ENCODE assay signal across 8 cellular contexts in the genomic region with DNA sequence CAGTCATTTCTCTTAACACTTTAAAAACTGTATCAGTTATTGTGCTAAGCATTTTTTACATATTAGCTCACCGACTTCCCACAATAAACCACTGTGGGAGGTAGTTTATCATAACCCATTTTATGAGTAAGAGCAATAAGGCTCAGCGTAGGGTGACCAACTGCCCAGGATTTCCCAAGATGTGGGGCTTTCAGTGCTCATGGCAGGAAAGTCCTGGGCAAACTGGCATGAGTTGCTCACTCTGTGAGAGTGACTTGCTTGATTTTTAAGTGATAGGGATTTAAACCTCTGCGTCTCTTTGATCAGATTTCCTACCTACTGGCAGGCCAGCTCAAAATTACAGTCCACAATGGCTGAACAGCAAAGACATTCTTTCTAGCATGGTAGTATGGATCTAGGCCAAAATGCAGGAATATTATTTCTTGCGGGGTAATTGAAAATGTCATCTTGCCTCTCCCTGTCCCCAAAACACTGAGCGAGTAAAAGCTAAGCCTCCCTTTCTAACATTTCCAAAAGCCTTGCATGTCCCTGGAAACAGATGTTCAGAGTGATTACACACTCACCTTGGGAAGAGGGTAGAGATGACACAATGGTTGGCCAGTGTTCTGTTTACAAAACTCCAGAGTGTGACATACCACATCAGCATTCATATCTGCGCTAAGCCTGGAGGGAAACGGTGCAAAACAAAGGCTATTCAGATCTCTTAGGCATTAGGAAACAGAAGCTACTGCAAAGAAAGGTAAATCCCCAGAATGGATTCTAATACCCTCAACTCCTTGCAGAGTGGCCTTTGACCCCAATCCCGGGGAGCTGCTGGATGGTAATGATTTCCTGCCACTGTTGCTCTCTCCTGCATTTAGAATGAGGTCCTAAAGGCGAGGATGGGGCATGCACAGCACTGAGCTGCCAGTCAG.
A peak's percentile ranks its signal among the peaks of the same experiment; 100 is the strongest.
DNase-seq lines count a peak whose midpoint lies in the region; ATAC-seq and TF ChIP-seq lines count a peak whose summit lies in the region.

No MANE protein-coding gene starts in this region.

- TF ChIP-seq CTCF in endothelial cell (IDR thresholded peaks at IDR 0.05; ENCODE audit: unreplicated experiment): no peak

- peaks cover 62% of the 10 kb centered on the region for H3K4me1 Mint-ChIP-seq in endothelial cell (ENCODE audit: unreplicated experiment)

- ATAC-seq in HG03175 (IDR thresholded peaks at IDR 0.05; ENCODE audit: unreplicated experiment): no peak
- no peak for ATAC-seq in HG02852 (IDR thresholded peaks at IDR 0.05; ENCODE audit: unreplicated experiment)
- ATAC-seq in GM18873 (IDR thresholded peaks at IDR 0.05; ENCODE audit: low FRiP score, unreplicated experiment): no peak

- H3K9me3 Mint-ChIP-seq in endothelial cell (ENCODE audit: unreplicated experiment): no peaks in the 10 kb centered on the region

- peak overlapping the region; percentile 96 for H3K27ac Mint-ChIP-seq in endothelial cell (ENCODE audit: unreplicated experiment)

- H3K4me3 Mint-ChIP-seq in endothelial cell (ENCODE audit: unreplicated experiment): no peak overlapping the region

- H3K27me3 Mint-ChIP-seq in endothelial cell (ENCODE audit: unreplicated experiment): peaks cover 8% of the 10 kb centered on the region

- no peaks in the 10 kb centered on the region for H3K36me3 Mint-ChIP-seq in endothelial cell (ENCODE audit: low read depth, unreplicated experiment)

- DNase-seq in EL: peak; percentile 96
- peak; percentile 17 for DNase-seq in NCI-H345 treated with DMSO at 0.1 percent for 48 hours (lab: John Stamatoyannopoulos, UW; ENCODE audit: unreplicated experiment)
- peak; percentile 30 for DNase-seq in endothelial cell (ENCODE audit: low spot score)
- peak; percentile 89 for DNase-seq in non-pigmented ciliary epithelial cell (ENCODE audit: low read depth)
- DNase-seq in GM19238 (ENCODE audit: insufficient read length, low spot score): no peak
